In genomic region chr11:43222215-43222614, GRCh38 we compare ENCODE assay signal across 13 cellular contexts.
"Had no signal": no experiment of that assay in that cellular context is flagged by ENCODE, and none has a peak within 500 bp of the region (broad histone marks: within the 10 kb centered on the region; RNA-seq: fewer than 3 reads in every experiment).

No MANE protein-coding gene starts in this region.

- H3K4me1 ChIP-seq: body of pancreas, colonic mucosa, esophagus muscularis mucosa had no signal

- FAIRE-seq: kidney had no signal

- ATAC-seq: body of pancreas, sciatic nerve had no signal

- DNase-seq: activated CD4-positive, alpha-beta T cell treated with anti-CD3 and anti-CD28 coated beads, Interleukin-2, amount 10 ng/mL, durations not matched to agents 7 days and 5 days; activated CD4-positive, CD25-positive, alpha-beta regulatory T cell; activated CD8-positive, alpha-beta memory T cell treated with anti-CD3 and anti-CD28 coated beads for 24 hours; activated gamma-delta T cell treated with Interleukin-2 at 50 U/mL for 16 hours; amniotic stem cell; body of pancreas; central memory CD4-positive, alpha-beta T cell; colonic mucosa; hippocampal formation; kidney; stimulated activated CD4-positive, alpha-beta T cell treated with anti-CD3 and anti-CD28 coated beads, Interleukin-1b, Interleukin-23, amount 100 ng/mL, for 48 hours had no signal

- H3K27ac ChIP-seq: body of pancreas, colonic mucosa, esophagus muscularis mucosa had no signal

- H3K4me3 ChIP-seq: body of pancreas, colonic mucosa, esophagus muscularis mucosa had no signal

- H3K27me3 ChIP-seq: body of pancreas, colonic mucosa, esophagus muscularis mucosa had no signal

- H3K9me3 ChIP-seq: body of pancreas, colonic mucosa, esophagus muscularis mucosa had no signal

- H3K36me3 ChIP-seq: colonic mucosa, esophagus muscularis mucosa had no signal
